In genomic region chr15:62715946-62716345, GRCh38 we compare ENCODE assay signal across 5 cellular contexts.
"Had no signal": no experiment of that assay in that cellular context is flagged by ENCODE, and none has a peak within 500 bp of the region (broad histone marks: within the 10 kb centered on the region; RNA-seq: fewer than 3 reads in every experiment).

No MANE protein-coding gene starts in this region.

- H3K9ac ChIP-seq: KMS-11 had no signal

- H3K4me2 ChIP-seq: KMS-11 had no signal

- H3K4me3 ChIP-seq: K562 had no signal

- ATAC-seq: K562 had no signal

- FAIRE-seq: K562 had no signal

- DNase-seq: KBM-7, KG1 had no signal

- H3K27ac ChIP-seq: HL-60, KMS-11 had no signal
